ENCODE assay signal across 13 cellular contexts in genomic region chr6:35178932-35179832, GRCh38. TPM values are rescaled to one million over a fixed set of nuclear protein-coding genes. Genes with fewer than 3 reads are reported as not detected.
A peak's percentile ranks its signal among the peaks of the same experiment; 100 is the strongest.
DNase-seq lines count a peak whose midpoint lies in the region; ATAC-seq, FAIRE-seq and TF ChIP-seq lines count a peak whose summit lies in the region.
"Had no signal": no experiment of that assay in that cellular context is flagged by ENCODE, and none has a peak within 500 bp of the region (broad histone marks: within the 10 kb centered on the region; RNA-seq: fewer than 3 reads in every experiment).

No MANE protein-coding gene starts in this region.

- no peak overlapping the region for H3K4me3 ChIP-seq in GM12878
- no peak overlapping the region for H3K4me3 ChIP-seq in osteoblast (ENCODE audit: insufficient read depth, low read length)
- H3K4me3 ChIP-seq: right lobe of liver, vagina had no signal

- SMC1A ChIA-PET in GM12878 (lab: Charles Lee; ENCODE audit: uncharacterized antibody, unreplicated experiment), result interaction anchor here (0.6 to 1.5 kb wide), 6 partner anchors 26 to 387 kb away, joined by 3 to 7 read pairs (median 3); no protein-coding TSS in a partner anchor

- in situ Hi-C loops in GM12878 (cut with MboI), result no loop called here

- H3K27ac ChIP-seq in GM12878 (ENCODE audit: control insufficient read depth, insufficient read depth), result no peak overlapping the region
- H3K27ac ChIP-seq in osteoblast (ENCODE audit: low read depth, low read length), result peak overlapping the region; percentile 60
- H3K27ac ChIP-seq: right lobe of liver, vagina had no signal

- ATAC-seq in HG02610 (IDR thresholded peaks at IDR 0.05; ENCODE audit: unreplicated experiment) (peak; percentile 70), GM12878 (peak; percentile 86), HG02885 (IDR thresholded peaks at IDR 0.05; ENCODE audit: poor library complexity, unreplicated experiment) (no peak), HG02973 (IDR thresholded peaks at IDR 0.05; ENCODE audit: unreplicated experiment) (no peak)

- 0 out of 2 replicates have a peak, but pooled peaks have one; percentile 28 for TF ChIP-seq RAD21 in GM12878 (IDR thresholded peaks at IDR 0.05; ENCODE audit: insufficient read depth, low read depth, low read length)

- H2AFZ ChIP-seq in GM12878 (ENCODE audit: control insufficient read depth, low read depth, low read length) (peak overlapping the region; percentile 19; the same call in 1 of the 2 replicates), osteoblast (ENCODE audit: low read length) (no peak overlapping the region)

- intact Hi-C loops in GM12878 (cut with micrococcal nuclease; ENCODE audit: unreplicated experiment), result loop anchor here (2.0 kb wide), 1 partner anchor 32 kb away; no protein-coding TSS in a partner anchor

- no peak for TF ChIP-seq EP300 in GM12878 (IDR thresholded peaks at IDR 0.05; ENCODE audit: borderline replicate concordance in 1 of 2, control insufficient read depth in 1 of 2, low read depth in 2 of 2, low read length in 2 of 2)

- TF ChIP-seq CTCF in GM12874 (IDR thresholded peaks at IDR 0.05; ENCODE audit: insufficient read depth, low read depth, low read length) (0 out of 2 replicates have a peak, but pooled peaks have one; percentile 16), GM12878 (IDR thresholded peaks at IDR 0.05 in 2 of 3, conservative IDR thresholded peaks at IDR 0.05 in 1 of 3; ENCODE audit: control insufficient read depth in 2 of 3, extremely low read depth in 1 of 3, insufficient read depth in 1 of 3, low read depth in 3 of 3, low read length in 3 of 3) (peak; percentile 13 to 32 (median 28); a peak in 2 of 6 replicates), osteoblast (IDR thresholded peaks at IDR 0.05; ENCODE audit: extremely low read depth, low read depth, low read length) (peak; percentile 12)

- H3K79me2 ChIP-seq in GM12878 (ENCODE audit: control insufficient read depth, insufficient read depth, low read length) (no peaks in the 10 kb centered on the region), osteoblast (ENCODE audit: insufficient read depth, low read length) (no peaks in the 10 kb centered on the region)

- H3K27me3 ChIP-seq in GM12878 (replicated peaks in 1 of 2; ENCODE audit: control insufficient read depth in 2 of 2, insufficient read depth in 2 of 2, low read length in 1 of 2) (no peaks in the 10 kb centered on the region), osteoblast (ENCODE audit: insufficient read depth, low read length) (no peaks in the 10 kb centered on the region)
- H3K27me3 ChIP-seq: right lobe of liver, vagina had no signal

- WGBS in GM12878 (ENCODE audit: insufficient coverage, insufficient replicate concordance, low lambda C conversion rate, missing lambda C conversion rate), result 2% methylated on average over 5 of the region's 5 CpGs

- DNase-seq in GM12878 (ENCODE audit: low read depth, low spot score) (peak; percentile 39), osteoblast (ENCODE audit: insufficient read length, low spot score, missing footprints) (no peak), DMS79 treated with DMSO at 0.1 percent for 48 hours (lab: John Stamatoyannopoulos, UW) (no peak), putamen (ENCODE audit: low spot score) (no peak)
- DNase-seq: NCI-H748 treated with DMSO at 0.1 percent for 48 hours; right lobe of liver; stimulated activated CD4-positive, alpha-beta T cell treated with anti-CD3 and anti-CD28 coated beads, Interleukin-4, amount 100 ng/mL, for 1 hour had no signal

- no peaks in the 10 kb centered on the region for H4K20me1 ChIP-seq in GM12878 (ENCODE audit: control insufficient read depth, insufficient read depth)
- no peaks in the 10 kb centered on the region for H4K20me1 ChIP-seq in osteoblast (ENCODE audit: insufficient read depth, low read length)

- no TSS peak for BruUV-seq in GM12878 (replicated peaks; lab: Mats Ljungman, UMichigan)

- CTCF ChIA-PET in GM12878 (lab: Yijun Ruan, JAX), result interaction anchor here (0.7 to 3.0 kb wide), 14 partner anchors 8 to 194 kb away, joined by 3 to 12 read pairs (median 3); no protein-coding TSS in a partner anchor

- peak overlapping the region; percentile 14; the same call in 1 of the 2 replicates for H3K4me2 ChIP-seq in GM12878 (ENCODE audit: control insufficient read depth, insufficient read depth)
- peak overlapping the region; percentile 14 for H3K4me2 ChIP-seq in osteoblast (ENCODE audit: insufficient read depth, low read length)

- TF ChIP-seq POLR2A in GM12878 (IDR thresholded peaks at IDR 0.05; ENCODE audit: low read depth, low read length), result no peak

- H3K9ac ChIP-seq in GM12878 (ENCODE audit: control insufficient read depth, insufficient read depth, low read length), result no peak overlapping the region

- POLR2A ChIA-PET in GM12878 (lab: Charles Lee), result interaction anchor here (0.5 to 0.6 kb wide), 2 partner anchors 135 to 651 kb away, joined by 6 read pairs; no protein-coding TSS in a partner anchor

- peak; percentile 35 for FAIRE-seq in GM12878 (lab: Jason Lieb, UNC)

- H3K9me3 ChIP-seq in GM12878 (replicated peaks; ENCODE audit: control insufficient read depth, insufficient read depth, low read length) (no peaks in the 10 kb centered on the region), osteoblast (ENCODE audit: low read depth, low read length) (no peaks in the 10 kb centered on the region)
- H3K9me3 ChIP-seq: right lobe of liver, vagina had no signal

- H3K4me1 ChIP-seq in GM12878 (ENCODE audit: control insufficient read depth, insufficient read depth, low read length), result peaks cover 14% of the 10 kb centered on the region
- H3K4me1 ChIP-seq in osteoblast (ENCODE audit: insufficient read depth, low read length), result peaks cover 58% of the 10 kb centered on the region

- RAD21 ChIA-PET in GM12878 (lab: Charles Lee; ENCODE audit: unreplicated experiment), result interaction anchor here (0.8 to 1.0 kb wide), 2 partner anchors 33 to 39 kb away, joined by 3 to 4 read pairs; no protein-coding TSS in a partner anchor

- H3K36me3 ChIP-seq in GM12878 (ENCODE audit: control insufficient read depth in 2 of 2, insufficient read depth in 2 of 2, low read length in 1 of 2) (no peaks in the 10 kb centered on the region), osteoblast (ENCODE audit: insufficient read depth, low read length) (no peaks in the 10 kb centered on the region)
- H3K36me3 ChIP-seq: right lobe of liver, vagina had no signal

TF ChIP-seq in GM12878, 131 proteins besides CTCF, POLR2A, EP300 and RAD21 (continues in another document):
- 0 out of 4 replicates have a peak, but pooled peaks of 1 of the 2 experiments have one; percentile 22 for TF ChIP-seq IKZF2 (IDR thresholded peaks at IDR 0.05)
- TF ChIP-seq IKZF1 (conservative IDR thresholded peaks at IDR 0.05), result peak; percentile 36; the same call in 1 of the 2 replicates
- 0 out of 2 replicates have a peak, but pooled peaks have one; percentile 12 for TF ChIP-seq PKNOX1 (IDR thresholded peaks at IDR 0.05)
- TF ChIP-seq SMC3 (IDR thresholded peaks at IDR 0.05; ENCODE audit: borderline replicate concordance, low read length), result peak; percentile 8; the same call in 1 of the 2 replicates
- TF ChIP-seq ZZZ3 (IDR thresholded peaks at IDR 0.05; ENCODE audit: control insufficient read depth, insufficient read length, low read depth), result no peak
- 0 out of 2 replicates have a peak, but pooled peaks have one; percentile 43 for TF ChIP-seq NR2F1 (conservative IDR thresholded peaks at IDR 0.05)

RNA-seq across cellular contexts. Expression of gene SCUBE3, which starts 34.6 kb away (rescaled TPM):
- not detected in 2 replicates for total RNA-seq in GM12878 (2013; cell fraction: nucleolus; rRNA removed)
- total RNA-seq in GM12878 (2014; rRNA removed) (under 0.01 TPM in 2 replicates), GM12878 (2014; rRNA removed; fragmentation: Illumina TruSeq; extraction: Trizol) (not detected in 2 replicates), GM12878 (2021) (not detected in 2 replicates), osteoblast (30.4 and 62.5 TPM in 2 replicates)
- 0.08 TPM for polyA plus RNA-seq in GM12878 (2011; ENCODE audit: low read depth)
- polyA plus RNA-seq in GM12878 (2011; rRNA removed) (not detected in 2 replicates), GM12878 (2014; fragmentation: Illumina TruSeq; extraction: Trizol) (not detected in 2 replicates), GM12878 (2014; fragmentation: Nextera tagmentation; extraction: Ambion mirVana) (under 1 TPM; 0.04 to 0.10 TPM), GM12878 (2014; rRNA removed) (0.01 TPM in 1 of 2 replicates, not detected in the other), GM12878 (2016; fragmentation: Nextera tagmentation; extraction: Ambion mirVana) (under 1 TPM; 0.19 to 0.20 TPM)
- polyA plus RNA-seq in GM12878 (2011; cell fraction: cytosol; rRNA removed), result under 0.01 TPM in 1 of 2 replicates, not detected in the other
- polyA plus RNA-seq in GM12878 (2011; cell fraction: nucleus; rRNA removed), result 0.01 TPM in 1 of 2 replicates, not detected in the other
- polyA plus RNA-seq in GM12878 (2012), result 0.07 and 0.08 TPM in 2 replicates
- not detected in 2 replicates for polyA minus RNA-seq in GM12878 (2011; rRNA and poly(A)+ RNA removed)
- polyA minus RNA-seq in GM12878 (2011; cell fraction: cytosol; rRNA and poly(A)+ RNA removed), result not detected in 2 replicates
- not detected in 2 replicates for polyA minus RNA-seq in GM12878 (2011; cell fraction: nucleus; rRNA and poly(A)+ RNA removed)

RNA-seq across cellular contexts. Expression of gene TCP11, which starts 38.0 kb away (rescaled TPM):
- 0.24 and 0.67 TPM in 2 replicates for total RNA-seq in GM12878 (2013; cell fraction: nucleolus; rRNA removed)
- 0.49 TPM in 1 of 2 replicates, not detected in the other for total RNA-seq in GM12878 (2014; rRNA removed)
- not detected in 2 replicates for total RNA-seq in GM12878 (2014; rRNA removed; fragmentation: Illumina TruSeq; extraction: Trizol)
- total RNA-seq in GM12878 (2021), result not detected in 2 replicates
- not detected for polyA plus RNA-seq in GM12878 (2011; ENCODE audit: low read depth)
- not detected in 2 replicates for polyA plus RNA-seq in GM12878 (2011; rRNA removed)
- polyA plus RNA-seq in GM12878 (2011; cell fraction: cytosol; rRNA removed), result 0.05 and 0.10 TPM in 2 replicates
- 0.09 TPM in 1 of 2 replicates, not detected in the other for polyA plus RNA-seq in GM12878 (2011; cell fraction: nucleus; rRNA removed)
- 0.10 and 0.11 TPM in 2 replicates for polyA plus RNA-seq in GM12878 (2012)
- not detected in 2 replicates for polyA plus RNA-seq in GM12878 (2014; fragmentation: Illumina TruSeq; extraction: Trizol)
- polyA plus RNA-seq in GM12878 (2014; fragmentation: Nextera tagmentation; extraction: Ambion mirVana), result not detected
- not detected in 2 replicates for polyA plus RNA-seq in GM12878 (2014; rRNA removed)
- not detected for polyA plus RNA-seq in GM12878 (2016; fragmentation: Nextera tagmentation; extraction: Ambion mirVana)
- polyA minus RNA-seq in GM12878 (2011; rRNA and poly(A)+ RNA removed), result not detected in 2 replicates
- not detected in 2 replicates for polyA minus RNA-seq in GM12878 (2011; cell fraction: cytosol; rRNA and poly(A)+ RNA removed)
- not detected in 2 replicates for polyA minus RNA-seq in GM12878 (2011; cell fraction: nucleus; rRNA and poly(A)+ RNA removed)
- 0.29 and 0.72 TPM in 2 replicates for total RNA-seq in osteoblast
- total RNA-seq: myocyte, vagina had no signal

Comparison
In these comparisons a context has a peak if more than half of its experiments do, and no peak if none do; other contexts are left out.
1. ATAC-seq: peak in HG02610 (single experiment) and GM12878 (single experiment); none in HG02885 (single experiment) and HG02973 (single experiment).
2. RNA of gene SCUBE3, which starts 34.6 kb away (total RNA-seq): 30.4 to 62.5 TPM in osteoblast; under 0.01 TPM in GM12878; every median in the first group is over 10 times any median in the second.
3. Peak in every context shown above with its lines, with median percentiles within 50 percentile points of each other: CTCF ChIP-seq.